ENCODE assay signal across 2 cellular contexts in the genomic region with DNA sequence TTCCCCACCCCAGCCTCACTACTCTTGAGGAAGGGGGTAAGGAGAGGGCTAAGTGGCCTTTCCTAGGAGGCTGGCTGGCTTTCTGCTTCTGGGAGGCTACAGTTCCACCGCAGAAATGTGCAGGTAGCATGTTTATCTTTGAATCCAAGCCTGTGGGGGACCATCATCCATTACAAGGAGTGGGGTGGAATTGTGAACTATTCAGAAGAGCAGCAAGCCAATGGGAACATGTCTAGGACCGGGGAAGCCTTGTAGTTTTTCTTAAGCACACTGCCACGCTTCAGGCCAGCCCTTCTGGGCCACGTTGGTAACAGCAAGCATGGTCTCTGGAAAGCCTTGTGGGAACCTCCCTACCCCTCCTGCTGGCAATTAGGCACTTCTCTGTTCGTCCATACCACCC.
TF ChIP-seq lines count a peak whose summit lies in the region.

No MANE protein-coding gene starts in this region.

TF ChIP-seq in GM23338, 12 proteins besides CTCF, POLR2A, EP300 and RAD21:
- TF ChIP-seq EZH2 (IDR thresholded peaks at IDR 0.05; ENCODE audit: low read depth, unreplicated experiment) (no peak), CREB1 (CRISPR knock-in tag; IDR thresholded peaks at IDR 0.05; ENCODE audit: low read depth) (no peak), STAT1 (IDR thresholded peaks at IDR 0.05; ENCODE audit: unreplicated experiment) (no peak), JUNB (IDR thresholded peaks at IDR 0.05; ENCODE audit: unreplicated experiment) (no peak), POLR2AphosphoS5 (IDR thresholded peaks at IDR 0.05; ENCODE audit: low read depth) (no peak), EZH2phosphoT487 (IDR thresholded peaks at IDR 0.05; ENCODE audit: unreplicated experiment) (no peak), ZNF331 (CRISPR knock-in tag; IDR thresholded peaks at IDR 0.05; ENCODE audit: low read depth) (no peak)
- TF ChIP-seq, protein P1, sequence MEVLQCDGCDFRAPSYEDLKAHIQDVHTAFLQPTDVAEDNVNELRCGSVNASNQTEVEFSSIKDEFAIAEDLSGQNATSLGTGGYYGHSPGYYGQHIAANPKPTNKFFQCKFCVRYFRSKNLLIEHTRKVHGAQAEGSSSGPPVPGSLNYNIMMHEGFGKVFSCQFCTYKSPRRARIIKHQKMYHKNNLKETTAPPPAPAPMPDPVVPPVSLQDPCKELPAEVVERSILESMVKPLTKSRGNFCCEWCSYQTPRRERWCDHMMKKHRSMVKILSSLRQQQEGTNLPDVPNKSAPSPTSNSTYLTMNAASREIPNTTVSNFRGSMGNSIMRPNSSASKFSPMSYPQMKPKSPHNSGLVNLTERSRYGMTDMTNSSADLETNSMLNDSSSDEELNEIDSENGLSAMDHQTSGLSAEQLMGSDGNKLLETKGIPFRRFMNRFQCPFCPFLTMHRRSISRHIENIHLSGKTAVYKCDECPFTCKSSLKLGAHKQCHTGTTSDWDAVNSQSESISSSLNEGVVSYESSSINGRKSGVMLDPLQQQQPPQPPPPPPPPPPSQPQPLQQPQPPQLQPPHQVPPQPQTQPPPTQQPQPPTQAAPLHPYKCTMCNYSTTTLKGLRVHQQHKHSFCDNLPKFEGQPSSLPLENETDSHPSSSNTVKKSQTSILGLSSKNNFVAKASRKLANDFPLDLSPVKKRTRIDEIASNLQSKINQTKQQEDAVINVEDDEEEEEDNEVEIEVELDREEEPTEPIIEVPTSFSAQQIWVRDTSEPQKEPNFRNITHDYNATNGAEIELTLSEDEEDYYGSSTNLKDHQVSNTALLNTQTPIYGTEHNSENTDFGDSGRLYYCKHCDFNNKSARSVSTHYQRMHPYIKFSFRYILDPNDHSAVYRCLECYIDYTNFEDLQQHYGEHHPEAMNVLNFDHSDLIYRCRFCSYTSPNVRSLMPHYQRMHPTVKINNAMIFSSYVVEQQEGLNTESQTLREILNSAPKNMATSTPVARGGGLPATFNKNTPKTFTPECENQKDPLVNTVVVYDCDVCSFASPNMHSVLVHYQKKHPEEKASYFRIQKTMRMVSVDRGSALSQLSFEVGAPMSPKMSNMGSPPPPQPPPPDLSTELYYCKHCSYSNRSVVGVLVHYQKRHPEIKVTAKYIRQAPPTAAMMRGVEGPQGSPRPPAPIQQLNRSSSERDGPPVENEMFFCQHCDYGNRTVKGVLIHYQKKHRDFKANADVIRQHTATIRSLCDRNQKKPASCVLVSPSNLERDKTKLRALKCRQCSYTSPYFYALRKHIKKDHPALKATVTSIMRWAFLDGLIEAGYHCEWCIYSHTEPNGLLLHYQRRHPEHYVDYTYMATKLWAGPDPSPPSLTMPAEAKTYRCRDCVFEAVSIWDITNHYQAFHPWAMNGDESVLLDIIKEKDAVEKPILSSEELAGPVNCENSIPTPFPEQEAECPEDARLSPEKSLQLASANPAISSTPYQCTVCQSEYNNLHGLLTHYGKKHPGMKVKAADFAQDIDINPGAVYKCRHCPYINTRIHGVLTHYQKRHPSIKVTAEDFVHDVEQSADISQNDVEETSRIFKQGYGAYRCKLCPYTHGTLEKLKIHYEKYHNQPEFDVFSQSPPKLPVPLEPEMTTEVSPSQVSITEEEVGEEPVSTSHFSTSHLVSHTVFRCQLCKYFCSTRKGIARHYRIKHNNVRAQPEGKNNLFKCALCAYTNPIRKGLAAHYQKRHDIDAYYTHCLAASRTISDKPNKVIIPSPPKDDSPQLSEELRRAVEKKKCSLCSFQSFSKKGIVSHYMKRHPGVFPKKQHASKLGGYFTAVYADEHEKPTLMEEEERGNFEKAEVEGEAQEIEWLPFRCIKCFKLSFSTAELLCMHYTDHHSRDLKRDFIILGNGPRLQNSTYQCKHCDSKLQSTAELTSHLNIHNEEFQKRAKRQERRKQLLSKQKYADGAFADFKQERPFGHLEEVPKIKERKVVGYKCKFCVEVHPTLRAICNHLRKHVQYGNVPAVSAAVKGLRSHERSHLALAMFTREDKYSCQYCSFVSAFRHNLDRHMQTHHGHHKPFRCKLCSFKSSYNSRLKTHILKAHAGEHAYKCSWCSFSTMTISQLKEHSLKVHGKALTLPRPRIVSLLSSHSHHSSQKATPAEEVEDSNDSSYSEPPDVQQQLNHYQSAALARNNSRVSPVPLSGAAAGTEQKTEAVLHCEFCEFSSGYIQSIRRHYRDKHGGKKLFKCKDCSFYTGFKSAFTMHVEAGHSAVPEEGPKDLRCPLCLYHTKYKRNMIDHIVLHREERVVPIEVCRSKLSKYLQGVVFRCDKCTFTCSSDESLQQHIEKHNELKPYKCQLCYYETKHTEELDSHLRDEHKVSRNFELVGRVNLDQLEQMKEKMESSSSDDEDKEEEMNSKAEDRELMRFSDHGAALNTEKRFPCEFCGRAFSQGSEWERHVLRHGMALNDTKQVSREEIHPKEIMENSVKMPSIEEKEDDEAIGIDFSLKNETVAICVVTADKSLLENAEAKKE (CRISPR knock-in tag; IDR thresholded peaks at IDR 0.05): no peak
- TF ChIP-seq, protein P2, sequence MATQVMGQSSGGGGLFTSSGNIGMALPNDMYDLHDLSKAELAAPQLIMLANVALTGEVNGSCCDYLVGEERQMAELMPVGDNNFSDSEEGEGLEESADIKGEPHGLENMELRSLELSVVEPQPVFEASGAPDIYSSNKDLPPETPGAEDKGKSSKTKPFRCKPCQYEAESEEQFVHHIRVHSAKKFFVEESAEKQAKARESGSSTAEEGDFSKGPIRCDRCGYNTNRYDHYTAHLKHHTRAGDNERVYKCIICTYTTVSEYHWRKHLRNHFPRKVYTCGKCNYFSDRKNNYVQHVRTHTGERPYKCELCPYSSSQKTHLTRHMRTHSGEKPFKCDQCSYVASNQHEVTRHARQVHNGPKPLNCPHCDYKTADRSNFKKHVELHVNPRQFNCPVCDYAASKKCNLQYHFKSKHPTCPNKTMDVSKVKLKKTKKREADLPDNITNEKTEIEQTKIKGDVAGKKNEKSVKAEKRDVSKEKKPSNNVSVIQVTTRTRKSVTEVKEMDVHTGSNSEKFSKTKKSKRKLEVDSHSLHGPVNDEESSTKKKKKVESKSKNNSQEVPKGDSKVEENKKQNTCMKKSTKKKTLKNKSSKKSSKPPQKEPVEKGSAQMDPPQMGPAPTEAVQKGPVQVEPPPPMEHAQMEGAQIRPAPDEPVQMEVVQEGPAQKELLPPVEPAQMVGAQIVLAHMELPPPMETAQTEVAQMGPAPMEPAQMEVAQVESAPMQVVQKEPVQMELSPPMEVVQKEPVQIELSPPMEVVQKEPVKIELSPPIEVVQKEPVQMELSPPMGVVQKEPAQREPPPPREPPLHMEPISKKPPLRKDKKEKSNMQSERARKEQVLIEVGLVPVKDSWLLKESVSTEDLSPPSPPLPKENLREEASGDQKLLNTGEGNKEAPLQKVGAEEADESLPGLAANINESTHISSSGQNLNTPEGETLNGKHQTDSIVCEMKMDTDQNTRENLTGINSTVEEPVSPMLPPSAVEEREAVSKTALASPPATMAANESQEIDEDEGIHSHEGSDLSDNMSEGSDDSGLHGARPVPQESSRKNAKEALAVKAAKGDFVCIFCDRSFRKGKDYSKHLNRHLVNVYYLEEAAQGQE (IDR thresholded peaks at IDR 0.05; ENCODE audit: unreplicated experiment): no peak
- TF ChIP-seq, protein P3, sequence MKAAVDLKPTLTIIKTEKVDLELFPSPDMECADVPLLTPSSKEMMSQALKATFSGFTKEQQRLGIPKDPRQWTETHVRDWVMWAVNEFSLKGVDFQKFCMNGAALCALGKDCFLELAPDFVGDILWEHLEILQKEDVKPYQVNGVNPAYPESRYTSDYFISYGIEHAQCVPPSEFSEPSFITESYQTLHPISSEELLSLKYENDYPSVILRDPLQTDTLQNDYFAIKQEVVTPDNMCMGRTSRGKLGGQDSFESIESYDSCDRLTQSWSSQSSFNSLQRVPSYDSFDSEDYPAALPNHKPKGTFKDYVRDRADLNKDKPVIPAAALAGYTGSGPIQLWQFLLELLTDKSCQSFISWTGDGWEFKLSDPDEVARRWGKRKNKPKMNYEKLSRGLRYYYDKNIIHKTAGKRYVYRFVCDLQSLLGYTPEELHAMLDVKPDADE (IDR thresholded peaks at IDR 0.05): no peak

TF ChIP-seq in IMR-90, 13 proteins besides CTCF, POLR2A, EP300 and RAD21:
- TF ChIP-seq CEBPB (IDR thresholded peaks at IDR 0.05; ENCODE audit: low read depth, low read length): no peak
- TF ChIP-seq NFE2L2 (IDR thresholded peaks at IDR 0.05; ENCODE audit: low read depth, low read length): no peak
- TF ChIP-seq RCOR1 (IDR thresholded peaks at IDR 0.05; ENCODE audit: insufficient replicate concordance, low read length): no peak
- TF ChIP-seq MAFK (IDR thresholded peaks at IDR 0.05; ENCODE audit: low read depth, low read length): no peak
- TF ChIP-seq BHLHE40 (IDR thresholded peaks at IDR 0.05; ENCODE audit: low read depth, low read length): no peak
- TF ChIP-seq MXI1 (IDR thresholded peaks at IDR 0.05; ENCODE audit: borderline replicate concordance, low read depth, low read length): no peak
- TF ChIP-seq, protein P4, sequence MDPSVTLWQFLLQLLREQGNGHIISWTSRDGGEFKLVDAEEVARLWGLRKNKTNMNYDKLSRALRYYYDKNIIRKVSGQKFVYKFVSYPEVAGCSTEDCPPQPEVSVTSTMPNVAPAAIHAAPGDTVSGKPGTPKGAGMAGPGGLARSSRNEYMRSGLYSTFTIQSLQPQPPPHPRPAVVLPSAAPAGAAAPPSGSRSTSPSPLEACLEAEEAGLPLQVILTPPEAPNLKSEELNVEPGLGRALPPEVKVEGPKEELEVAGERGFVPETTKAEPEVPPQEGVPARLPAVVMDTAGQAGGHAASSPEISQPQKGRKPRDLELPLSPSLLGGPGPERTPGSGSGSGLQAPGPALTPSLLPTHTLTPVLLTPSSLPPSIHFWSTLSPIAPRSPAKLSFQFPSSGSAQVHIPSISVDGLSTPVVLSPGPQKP (IDR thresholded peaks at IDR 0.05; ENCODE audit: borderline replicate concordance, low read depth, low read length): no peak
- no peak for TF ChIP-seq MAZ (IDR thresholded peaks at IDR 0.05; ENCODE audit: borderline replicate concordance, low read depth, low read length)
- no peak for TF ChIP-seq SMC3 (IDR thresholded peaks at IDR 0.05; ENCODE audit: low read depth, low read length)
- TF ChIP-seq FOS (IDR thresholded peaks at IDR 0.05; ENCODE audit: low read depth, low read length): no peak
- TF ChIP-seq, protein P5, sequence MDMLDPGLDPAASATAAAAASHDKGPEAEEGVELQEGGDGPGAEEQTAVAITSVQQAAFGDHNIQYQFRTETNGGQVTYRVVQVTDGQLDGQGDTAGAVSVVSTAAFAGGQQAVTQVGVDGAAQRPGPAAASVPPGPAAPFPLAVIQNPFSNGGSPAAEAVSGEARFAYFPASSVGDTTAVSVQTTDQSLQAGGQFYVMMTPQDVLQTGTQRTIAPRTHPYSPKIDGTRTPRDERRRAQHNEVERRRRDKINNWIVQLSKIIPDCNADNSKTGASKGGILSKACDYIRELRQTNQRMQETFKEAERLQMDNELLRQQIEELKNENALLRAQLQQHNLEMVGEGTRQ (IDR thresholded peaks at IDR 0.05; ENCODE audit: low read depth, low read length): no peak
- no peak for TF ChIP-seq RFX5 (IDR thresholded peaks at IDR 0.05; ENCODE audit: low read depth, low read length)
- TF ChIP-seq CHD1 (IDR thresholded peaks at IDR 0.05; ENCODE audit: low read depth, low read length): no peak
